In genomic region chr1:3170566-3171453, GRCh38 we compare ENCODE assay signal across 9 cellular contexts.
DNase-seq lines count a peak whose midpoint lies in the region; ATAC-seq lines count a peak whose summit lies in the region.
"Had no signal": no experiment of that assay in that cellular context is flagged by ENCODE, and none has a peak within 500 bp of the region (broad histone marks: within the 10 kb centered on the region; RNA-seq: fewer than 3 reads in every experiment).

No MANE protein-coding gene starts in this region.

- intact Hi-C loops in aorta (cut with DNase I), result loop anchor here (5.0 kb wide), 2 partner anchors 39 to 44 kb away; no protein-coding TSS in a partner anchor

- H3K36me3 ChIP-seq in mucosa of stomach (ENCODE audit: control insufficient read depth, insufficient read depth, low read length) (no peaks in the 10 kb centered on the region), aorta (ENCODE audit: control insufficient read depth in 1 of 2, insufficient read depth in 2 of 2, low read length in 1 of 2) (no peaks in the 10 kb centered on the region)

- H3K27ac ChIP-seq in aorta (ENCODE audit: low read depth in 1 of 2, low read length in 2 of 2), result peak overlapping the region; percentile 78 to 93
- H3K27ac ChIP-seq: A549 had no signal

- H3K9ac ChIP-seq in mucosa of stomach (ENCODE audit: low read length), result peak overlapping the region; percentile 54

- H3K9me3 ChIP-seq in mucosa of stomach (ENCODE audit: control insufficient read depth, low read length) (no peaks in the 10 kb centered on the region), aorta (ENCODE audit: control insufficient read depth, low read length) (no peaks in the 10 kb centered on the region)
- H3K9me3 ChIP-seq: A549 had no signal

- peak; percentile 88 for ATAC-seq in aorta (ENCODE audit: low FRiP score)
- ATAC-seq: A549 had no signal

- peaks cover 70% of the 10 kb centered on the region for H3K4me1 ChIP-seq in mucosa of stomach (ENCODE audit: control insufficient read depth, insufficient read depth, low read length)
- H3K4me1 ChIP-seq in aorta (ENCODE audit: control insufficient read depth in 1 of 2, insufficient read depth in 2 of 2, low read length in 2 of 2), result peaks cover 5 to 6% of the 10 kb centered on the region in 2 donors
- H3K4me1 ChIP-seq: A549 had no signal

- H3K27me3 ChIP-seq in mucosa of stomach (ENCODE audit: control insufficient read depth, insufficient read depth, low read length) (no peaks in the 10 kb centered on the region), aorta (ENCODE audit: control insufficient read depth in 1 of 2, insufficient read depth in 2 of 2, low read length in 1 of 2) (no peaks in the 10 kb centered on the region)

- H3K4me3 ChIP-seq in mucosa of stomach (ENCODE audit: low read length), result no peak overlapping the region
- H3K4me3 ChIP-seq in aorta (ENCODE audit: low read length in 2 of 2), result peak overlapping the region in 1 of 2 donors; percentile 8
- H3K4me3 ChIP-seq: A549 had no signal

- 0 to 1% methylated on average over 34 to 40 of the region's 40 CpGs for WGBS in aorta, 2 donors

- DNase-seq in NCI-H1436 (lab: John Stamatoyannopoulos, UW) (peak; percentile 80), NCI-H1436 treated with DMSO at 0.1 percent for 48 hours (lab: John Stamatoyannopoulos, UW) (no peak), ecto neural progenitor cell (ENCODE audit: low spot score) (peak; percentile 62), aorta (peak; percentile 89 to 95), iPS-NIHi7 (ENCODE audit: extremely low spot score) (no peak)
- DNase-seq in activated T-cell treated with anti-CD3 and anti-CD28 coated beads, Interleukin-2, amount 50 U/mL, for 48 hours, result no peak
- DNase-seq in stimulated activated CD4-positive, alpha-beta T cell treated with anti-CD3 and anti-CD28 coated beads, Interleukin-4, amount 100 ng/mL, for 4 hours, result no peak

Comparison
In these comparisons a context has a peak if more than half of its experiments do, and no peak if none do; other contexts are left out.
1. DNase-seq: peak in NCI-H1436 (single experiment), ecto neural progenitor cell (single experiment) and aorta (2 of 2); none in NCI-H1436 treated with DMSO at 0.1 percent for 48 hours (single experiment), activated T-cell treated with anti-CD3 and anti-CD28 coated beads, Interleukin-2, amount 50 U/mL, for 48 hours (0 of 2), iPS-NIHi7 (single experiment) and stimulated activated CD4-positive, alpha-beta T cell treated with anti-CD3 and anti-CD28 coated beads, Interleukin-4, amount 100 ng/mL, for 4 hours (0 of 2).